ENCODE assay signal across 3 cellular contexts in the genomic region with DNA sequence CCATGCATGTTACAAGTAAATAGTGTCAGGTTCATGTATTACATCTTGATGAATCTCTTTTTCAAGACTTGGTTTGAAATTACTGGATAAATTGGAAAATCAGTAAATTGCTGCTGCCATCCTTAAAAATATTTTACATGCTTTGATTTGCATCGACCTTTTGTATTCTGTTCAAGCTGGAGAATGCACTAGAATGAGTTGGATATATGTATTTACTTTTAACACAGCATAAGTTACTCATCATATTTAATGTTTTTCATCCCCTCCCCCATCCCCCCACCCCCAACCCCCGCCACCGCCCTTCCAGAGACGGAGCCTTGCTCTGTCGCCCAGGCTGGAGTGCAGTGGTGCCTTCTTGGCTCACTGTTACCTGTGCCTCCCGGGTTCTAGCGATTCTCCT.
A peak's percentile ranks its signal among the peaks of the same experiment; 100 is the strongest.
TF ChIP-seq lines count a peak whose summit lies in the region.

No MANE protein-coding gene starts in this region.

TF ChIP-seq in A549, 52 proteins besides CTCF, POLR2A, EP300 and RAD21 (continued from another document):
- TF ChIP-seq NR3C1 (IDR thresholded peaks at IDR 0.05) (no peak), HOXB5 (CRISPR knock-in tag; IDR thresholded peaks at IDR 0.05) (no peak), ZNF302 (CRISPR knock-in tag; IDR thresholded peaks at IDR 0.05) (no peak), FOSL2 (IDR thresholded peaks at IDR 0.05) (no peak), FOSL2 (CRISPR knock-in tag; IDR thresholded peaks at IDR 0.05) (no peak), MYC (IDR thresholded peaks at IDR 0.05; ENCODE audit: borderline replicate concordance, low read length) (no peak), HOXA7 (CRISPR knock-in tag; IDR thresholded peaks at IDR 0.05) (no peak), KDM5A (IDR thresholded peaks at IDR 0.05) (no peak), ESRRA (IDR thresholded peaks at IDR 0.05; ENCODE audit: borderline replicate concordance, low read length) (no peak), RFX5 (IDR thresholded peaks at IDR 0.05) (no peak), HEYL (CRISPR knock-in tag; IDR thresholded peaks at IDR 0.05) (no peak)
- TF ChIP-seq, protein P1, sequence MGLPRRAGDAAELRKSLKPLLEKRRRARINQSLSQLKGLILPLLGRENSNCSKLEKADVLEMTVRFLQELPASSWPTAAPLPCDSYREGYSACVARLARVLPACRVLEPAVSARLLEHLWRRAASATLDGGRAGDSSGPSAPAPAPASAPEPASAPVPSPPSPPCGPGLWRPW (IDR thresholded peaks at IDR 0.05): no peak

TF ChIP-seq in GM23338, 12 proteins besides CTCF, POLR2A, EP300 and RAD21 (continued from another document):
- no peak for TF ChIP-seq CREB1 (CRISPR knock-in tag; IDR thresholded peaks at IDR 0.05; ENCODE audit: low read depth)
- TF ChIP-seq EZH2phosphoT487 (IDR thresholded peaks at IDR 0.05; ENCODE audit: unreplicated experiment): no peak
- TF ChIP-seq, protein P2, sequence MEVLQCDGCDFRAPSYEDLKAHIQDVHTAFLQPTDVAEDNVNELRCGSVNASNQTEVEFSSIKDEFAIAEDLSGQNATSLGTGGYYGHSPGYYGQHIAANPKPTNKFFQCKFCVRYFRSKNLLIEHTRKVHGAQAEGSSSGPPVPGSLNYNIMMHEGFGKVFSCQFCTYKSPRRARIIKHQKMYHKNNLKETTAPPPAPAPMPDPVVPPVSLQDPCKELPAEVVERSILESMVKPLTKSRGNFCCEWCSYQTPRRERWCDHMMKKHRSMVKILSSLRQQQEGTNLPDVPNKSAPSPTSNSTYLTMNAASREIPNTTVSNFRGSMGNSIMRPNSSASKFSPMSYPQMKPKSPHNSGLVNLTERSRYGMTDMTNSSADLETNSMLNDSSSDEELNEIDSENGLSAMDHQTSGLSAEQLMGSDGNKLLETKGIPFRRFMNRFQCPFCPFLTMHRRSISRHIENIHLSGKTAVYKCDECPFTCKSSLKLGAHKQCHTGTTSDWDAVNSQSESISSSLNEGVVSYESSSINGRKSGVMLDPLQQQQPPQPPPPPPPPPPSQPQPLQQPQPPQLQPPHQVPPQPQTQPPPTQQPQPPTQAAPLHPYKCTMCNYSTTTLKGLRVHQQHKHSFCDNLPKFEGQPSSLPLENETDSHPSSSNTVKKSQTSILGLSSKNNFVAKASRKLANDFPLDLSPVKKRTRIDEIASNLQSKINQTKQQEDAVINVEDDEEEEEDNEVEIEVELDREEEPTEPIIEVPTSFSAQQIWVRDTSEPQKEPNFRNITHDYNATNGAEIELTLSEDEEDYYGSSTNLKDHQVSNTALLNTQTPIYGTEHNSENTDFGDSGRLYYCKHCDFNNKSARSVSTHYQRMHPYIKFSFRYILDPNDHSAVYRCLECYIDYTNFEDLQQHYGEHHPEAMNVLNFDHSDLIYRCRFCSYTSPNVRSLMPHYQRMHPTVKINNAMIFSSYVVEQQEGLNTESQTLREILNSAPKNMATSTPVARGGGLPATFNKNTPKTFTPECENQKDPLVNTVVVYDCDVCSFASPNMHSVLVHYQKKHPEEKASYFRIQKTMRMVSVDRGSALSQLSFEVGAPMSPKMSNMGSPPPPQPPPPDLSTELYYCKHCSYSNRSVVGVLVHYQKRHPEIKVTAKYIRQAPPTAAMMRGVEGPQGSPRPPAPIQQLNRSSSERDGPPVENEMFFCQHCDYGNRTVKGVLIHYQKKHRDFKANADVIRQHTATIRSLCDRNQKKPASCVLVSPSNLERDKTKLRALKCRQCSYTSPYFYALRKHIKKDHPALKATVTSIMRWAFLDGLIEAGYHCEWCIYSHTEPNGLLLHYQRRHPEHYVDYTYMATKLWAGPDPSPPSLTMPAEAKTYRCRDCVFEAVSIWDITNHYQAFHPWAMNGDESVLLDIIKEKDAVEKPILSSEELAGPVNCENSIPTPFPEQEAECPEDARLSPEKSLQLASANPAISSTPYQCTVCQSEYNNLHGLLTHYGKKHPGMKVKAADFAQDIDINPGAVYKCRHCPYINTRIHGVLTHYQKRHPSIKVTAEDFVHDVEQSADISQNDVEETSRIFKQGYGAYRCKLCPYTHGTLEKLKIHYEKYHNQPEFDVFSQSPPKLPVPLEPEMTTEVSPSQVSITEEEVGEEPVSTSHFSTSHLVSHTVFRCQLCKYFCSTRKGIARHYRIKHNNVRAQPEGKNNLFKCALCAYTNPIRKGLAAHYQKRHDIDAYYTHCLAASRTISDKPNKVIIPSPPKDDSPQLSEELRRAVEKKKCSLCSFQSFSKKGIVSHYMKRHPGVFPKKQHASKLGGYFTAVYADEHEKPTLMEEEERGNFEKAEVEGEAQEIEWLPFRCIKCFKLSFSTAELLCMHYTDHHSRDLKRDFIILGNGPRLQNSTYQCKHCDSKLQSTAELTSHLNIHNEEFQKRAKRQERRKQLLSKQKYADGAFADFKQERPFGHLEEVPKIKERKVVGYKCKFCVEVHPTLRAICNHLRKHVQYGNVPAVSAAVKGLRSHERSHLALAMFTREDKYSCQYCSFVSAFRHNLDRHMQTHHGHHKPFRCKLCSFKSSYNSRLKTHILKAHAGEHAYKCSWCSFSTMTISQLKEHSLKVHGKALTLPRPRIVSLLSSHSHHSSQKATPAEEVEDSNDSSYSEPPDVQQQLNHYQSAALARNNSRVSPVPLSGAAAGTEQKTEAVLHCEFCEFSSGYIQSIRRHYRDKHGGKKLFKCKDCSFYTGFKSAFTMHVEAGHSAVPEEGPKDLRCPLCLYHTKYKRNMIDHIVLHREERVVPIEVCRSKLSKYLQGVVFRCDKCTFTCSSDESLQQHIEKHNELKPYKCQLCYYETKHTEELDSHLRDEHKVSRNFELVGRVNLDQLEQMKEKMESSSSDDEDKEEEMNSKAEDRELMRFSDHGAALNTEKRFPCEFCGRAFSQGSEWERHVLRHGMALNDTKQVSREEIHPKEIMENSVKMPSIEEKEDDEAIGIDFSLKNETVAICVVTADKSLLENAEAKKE (CRISPR knock-in tag; IDR thresholded peaks at IDR 0.05): no peak
- no peak for TF ChIP-seq STAT1 (IDR thresholded peaks at IDR 0.05; ENCODE audit: unreplicated experiment)
- TF ChIP-seq JUNB (IDR thresholded peaks at IDR 0.05; ENCODE audit: unreplicated experiment): no peak
- TF ChIP-seq, protein P3, sequence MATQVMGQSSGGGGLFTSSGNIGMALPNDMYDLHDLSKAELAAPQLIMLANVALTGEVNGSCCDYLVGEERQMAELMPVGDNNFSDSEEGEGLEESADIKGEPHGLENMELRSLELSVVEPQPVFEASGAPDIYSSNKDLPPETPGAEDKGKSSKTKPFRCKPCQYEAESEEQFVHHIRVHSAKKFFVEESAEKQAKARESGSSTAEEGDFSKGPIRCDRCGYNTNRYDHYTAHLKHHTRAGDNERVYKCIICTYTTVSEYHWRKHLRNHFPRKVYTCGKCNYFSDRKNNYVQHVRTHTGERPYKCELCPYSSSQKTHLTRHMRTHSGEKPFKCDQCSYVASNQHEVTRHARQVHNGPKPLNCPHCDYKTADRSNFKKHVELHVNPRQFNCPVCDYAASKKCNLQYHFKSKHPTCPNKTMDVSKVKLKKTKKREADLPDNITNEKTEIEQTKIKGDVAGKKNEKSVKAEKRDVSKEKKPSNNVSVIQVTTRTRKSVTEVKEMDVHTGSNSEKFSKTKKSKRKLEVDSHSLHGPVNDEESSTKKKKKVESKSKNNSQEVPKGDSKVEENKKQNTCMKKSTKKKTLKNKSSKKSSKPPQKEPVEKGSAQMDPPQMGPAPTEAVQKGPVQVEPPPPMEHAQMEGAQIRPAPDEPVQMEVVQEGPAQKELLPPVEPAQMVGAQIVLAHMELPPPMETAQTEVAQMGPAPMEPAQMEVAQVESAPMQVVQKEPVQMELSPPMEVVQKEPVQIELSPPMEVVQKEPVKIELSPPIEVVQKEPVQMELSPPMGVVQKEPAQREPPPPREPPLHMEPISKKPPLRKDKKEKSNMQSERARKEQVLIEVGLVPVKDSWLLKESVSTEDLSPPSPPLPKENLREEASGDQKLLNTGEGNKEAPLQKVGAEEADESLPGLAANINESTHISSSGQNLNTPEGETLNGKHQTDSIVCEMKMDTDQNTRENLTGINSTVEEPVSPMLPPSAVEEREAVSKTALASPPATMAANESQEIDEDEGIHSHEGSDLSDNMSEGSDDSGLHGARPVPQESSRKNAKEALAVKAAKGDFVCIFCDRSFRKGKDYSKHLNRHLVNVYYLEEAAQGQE (IDR thresholded peaks at IDR 0.05; ENCODE audit: unreplicated experiment): no peak
- TF ChIP-seq POLR2AphosphoS5 (IDR thresholded peaks at IDR 0.05; ENCODE audit: low read depth): no peak
- TF ChIP-seq ZNF331 (CRISPR knock-in tag; IDR thresholded peaks at IDR 0.05; ENCODE audit: low read depth): no peak
- TF ChIP-seq ZNF114 (CRISPR knock-in tag; IDR thresholded peaks at IDR 0.05): no peak
TF ChIP-seq in GM23338: peak in this region for 0.

TF ChIP-seq in K562, 482 proteins besides CTCF, POLR2A, EP300 and RAD21 (continued from another document):
- no peak for TF ChIP-seq PRMT5 (CRISPR knock-in tag; IDR thresholded peaks at IDR 0.05)
- no peak for TF ChIP-seq ZNF24 (IDR thresholded peaks at IDR 0.05)
- peak; percentile 82 for TF ChIP-seq PCBP2 (IDR thresholded peaks at IDR 0.05; ENCODE audit: low read depth, low read length, poor library complexity, severe bottlenecking)
